Comparison of ENCODE assay signal across 1 cellular context in the genomic region with DNA sequence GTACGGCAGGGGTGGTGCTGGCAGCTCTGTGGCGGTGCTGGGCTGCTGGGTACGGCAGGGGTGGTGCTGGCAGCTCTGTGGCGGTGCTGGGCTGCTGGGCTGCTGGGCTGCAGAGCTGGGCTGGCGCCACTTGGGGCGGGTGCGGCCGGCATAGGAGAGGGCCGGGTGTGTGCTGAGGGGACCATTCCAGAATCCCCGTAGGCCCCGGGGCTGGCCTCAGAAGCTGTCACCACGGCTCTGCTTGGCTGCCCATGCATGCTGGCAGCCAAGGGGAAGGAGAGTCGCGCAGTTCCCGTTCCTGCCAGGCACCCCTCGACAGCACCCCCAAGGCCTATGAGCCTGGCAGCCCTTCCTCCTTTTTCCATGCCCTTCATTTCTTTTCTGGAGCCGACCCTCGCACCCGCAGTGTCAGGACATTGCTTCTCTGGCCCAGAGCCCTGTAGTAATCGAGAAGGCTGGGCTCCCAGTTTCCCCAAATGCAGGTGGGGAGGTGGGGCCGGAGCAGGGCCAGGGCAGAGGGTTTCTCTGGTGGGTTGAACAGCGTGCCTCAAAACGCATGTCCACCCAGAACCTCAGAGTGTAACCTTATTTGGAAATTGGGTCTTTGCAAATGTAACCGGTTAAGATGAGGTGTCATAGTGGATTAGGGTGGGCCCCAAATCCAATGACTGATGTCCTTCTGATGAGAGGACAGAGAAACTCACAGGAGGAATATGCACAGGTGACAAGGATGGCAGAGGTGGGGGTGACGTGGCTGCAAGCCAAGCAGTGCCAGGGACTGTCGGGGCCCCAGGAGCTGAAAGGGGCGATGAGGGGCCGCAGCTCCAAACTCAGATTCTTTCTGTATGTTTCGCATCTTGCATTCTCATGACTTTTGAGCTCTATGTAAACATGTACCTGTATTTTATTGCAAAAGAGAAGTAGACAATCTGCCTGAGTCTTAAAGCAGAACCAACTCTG.
TF ChIP-seq lines count a peak whose summit lies in the region.

No MANE protein-coding gene starts in this region.

TF ChIP-seq in HepG2, 621 proteins besides CTCF, POLR2A, EP300 and RAD21:
- TF ChIP-seq ZFP41 (CRISPR knock-in tag; IDR thresholded peaks at IDR 0.05; ENCODE audit: borderline replicate concordance) (no peak), ZNF260 (CRISPR knock-in tag; IDR thresholded peaks at IDR 0.05; ENCODE audit: borderline replicate concordance, low read depth) (no peak), PAWR (CRISPR knock-in tag; IDR thresholded peaks at IDR 0.05; ENCODE audit: borderline replicate concordance) (no peak), DPF2 (CRISPR knock-in tag; IDR thresholded peaks at IDR 0.05; ENCODE audit: borderline replicate concordance, low read depth) (no peak), ZNF589 (CRISPR knock-in tag; conservative IDR thresholded peaks at IDR 0.05) (no peak), ZNF33A (CRISPR knock-in tag; IDR thresholded peaks at IDR 0.05; ENCODE audit: borderline replicate concordance) (no peak), ESRRA (CRISPR knock-in tag; IDR thresholded peaks at IDR 0.05; ENCODE audit: low read depth) (no peak), PCBP2 (optimal IDR thresholded peaks at IDR 0.05; ENCODE audit: low read depth, low read length, poor library complexity, severe bottlenecking) (no peak), SAFB2 (CRISPR knock-in tag; IDR thresholded peaks at IDR 0.05; ENCODE audit: borderline replicate concordance, low read depth) (no peak)
- TF ChIP-seq, protein P1, sequence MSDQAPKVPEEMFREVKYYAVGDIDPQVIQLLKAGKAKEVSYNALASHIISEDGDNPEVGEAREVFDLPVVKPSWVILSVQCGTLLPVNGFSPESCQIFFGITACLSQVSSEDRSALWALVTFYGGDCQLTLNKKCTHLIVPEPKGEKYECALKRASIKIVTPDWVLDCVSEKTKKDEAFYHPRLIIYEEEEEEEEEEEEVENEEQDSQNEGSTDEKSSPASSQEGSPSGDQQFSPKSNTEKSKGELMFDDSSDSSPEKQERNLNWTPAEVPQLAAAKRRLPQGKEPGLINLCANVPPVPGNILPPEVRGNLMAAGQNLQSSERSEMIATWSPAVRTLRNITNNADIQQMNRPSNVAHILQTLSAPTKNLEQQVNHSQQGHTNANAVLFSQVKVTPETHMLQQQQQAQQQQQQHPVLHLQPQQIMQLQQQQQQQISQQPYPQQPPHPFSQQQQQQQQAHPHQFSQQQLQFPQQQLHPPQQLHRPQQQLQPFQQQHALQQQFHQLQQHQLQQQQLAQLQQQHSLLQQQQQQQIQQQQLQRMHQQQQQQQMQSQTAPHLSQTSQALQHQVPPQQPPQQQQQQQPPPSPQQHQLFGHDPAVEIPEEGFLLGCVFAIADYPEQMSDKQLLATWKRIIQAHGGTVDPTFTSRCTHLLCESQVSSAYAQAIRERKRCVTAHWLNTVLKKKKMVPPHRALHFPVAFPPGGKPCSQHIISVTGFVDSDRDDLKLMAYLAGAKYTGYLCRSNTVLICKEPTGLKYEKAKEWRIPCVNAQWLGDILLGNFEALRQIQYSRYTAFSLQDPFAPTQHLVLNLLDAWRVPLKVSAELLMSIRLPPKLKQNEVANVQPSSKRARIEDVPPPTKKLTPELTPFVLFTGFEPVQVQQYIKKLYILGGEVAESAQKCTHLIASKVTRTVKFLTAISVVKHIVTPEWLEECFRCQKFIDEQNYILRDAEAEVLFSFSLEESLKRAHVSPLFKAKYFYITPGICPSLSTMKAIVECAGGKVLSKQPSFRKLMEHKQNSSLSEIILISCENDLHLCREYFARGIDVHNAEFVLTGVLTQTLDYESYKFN (CRISPR knock-in tag; conservative IDR thresholded peaks at IDR 0.05), result no peak
- TF ChIP-seq, protein P2, sequence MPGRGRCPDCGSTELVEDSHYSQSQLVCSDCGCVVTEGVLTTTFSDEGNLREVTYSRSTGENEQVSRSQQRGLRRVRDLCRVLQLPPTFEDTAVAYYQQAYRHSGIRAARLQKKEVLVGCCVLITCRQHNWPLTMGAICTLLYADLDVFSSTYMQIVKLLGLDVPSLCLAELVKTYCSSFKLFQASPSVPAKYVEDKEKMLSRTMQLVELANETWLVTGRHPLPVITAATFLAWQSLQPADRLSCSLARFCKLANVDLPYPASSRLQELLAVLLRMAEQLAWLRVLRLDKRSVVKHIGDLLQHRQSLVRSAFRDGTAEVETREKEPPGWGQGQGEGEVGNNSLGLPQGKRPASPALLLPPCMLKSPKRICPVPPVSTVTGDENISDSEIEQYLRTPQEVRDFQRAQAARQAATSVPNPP (CRISPR knock-in tag; IDR thresholded peaks at IDR 0.05), result no peak
- TF ChIP-seq, protein P3, sequence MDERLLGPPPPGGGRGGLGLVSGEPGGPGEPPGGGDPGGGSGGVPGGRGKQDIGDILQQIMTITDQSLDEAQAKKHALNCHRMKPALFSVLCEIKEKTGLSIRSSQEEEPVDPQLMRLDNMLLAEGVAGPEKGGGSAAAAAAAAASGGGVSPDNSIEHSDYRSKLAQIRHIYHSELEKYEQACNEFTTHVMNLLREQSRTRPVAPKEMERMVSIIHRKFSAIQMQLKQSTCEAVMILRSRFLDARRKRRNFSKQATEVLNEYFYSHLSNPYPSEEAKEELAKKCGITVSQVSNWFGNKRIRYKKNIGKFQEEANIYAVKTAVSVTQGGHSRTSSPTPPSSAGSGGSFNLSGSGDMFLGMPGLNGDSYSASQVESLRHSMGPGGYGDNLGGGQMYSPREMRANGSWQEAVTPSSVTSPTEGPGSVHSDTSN (CRISPR knock-in tag; IDR thresholded peaks at IDR 0.05), result no peak
- TF ChIP-seq, protein P4, sequence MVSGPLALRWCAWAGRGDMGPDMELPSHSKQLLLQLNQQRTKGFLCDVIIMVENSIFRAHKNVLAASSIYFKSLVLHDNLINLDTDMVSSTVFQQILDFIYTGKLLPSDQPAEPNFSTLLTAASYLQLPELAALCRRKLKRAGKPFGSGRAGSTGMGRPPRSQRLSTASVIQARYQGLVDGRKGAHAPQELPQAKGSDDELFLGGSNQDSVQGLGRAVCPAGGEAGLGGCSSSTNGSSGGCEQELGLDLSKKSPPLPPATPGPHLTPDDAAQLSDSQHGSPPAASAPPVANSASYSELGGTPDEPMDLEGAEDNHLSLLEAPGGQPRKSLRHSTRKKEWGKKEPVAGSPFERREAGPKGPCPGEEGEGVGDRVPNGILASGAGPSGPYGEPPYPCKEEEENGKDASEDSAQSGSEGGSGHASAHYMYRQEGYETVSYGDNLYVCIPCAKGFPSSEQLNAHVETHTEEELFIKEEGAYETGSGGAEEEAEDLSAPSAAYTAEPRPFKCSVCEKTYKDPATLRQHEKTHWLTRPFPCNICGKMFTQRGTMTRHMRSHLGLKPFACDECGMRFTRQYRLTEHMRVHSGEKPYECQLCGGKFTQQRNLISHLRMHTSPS (CRISPR knock-in tag; IDR thresholded peaks at IDR 0.05; ENCODE audit: low read depth), result no peak
